12 cellular contexts compared by ENCODE assay signal in genomic region chr4:177118596-177118995, GRCh38.
DNase-seq lines count a peak whose midpoint lies in the region; ATAC-seq and TF ChIP-seq lines count a peak whose summit lies in the region.
"Had no signal": no experiment of that assay in that cellular context is flagged by ENCODE, and none has a peak within 500 bp of the region (broad histone marks: within the 10 kb centered on the region; RNA-seq: fewer than 3 reads in every experiment).

No MANE protein-coding gene starts in this region.

- H3K27me3 ChIP-seq in lower lobe of right lung (ENCODE audit: low read depth) (no peaks in the 10 kb centered on the region), Karpas-422 (ENCODE audit: low read length) (no peaks in the 10 kb centered on the region)
- H3K27me3 ChIP-seq: stomach had no signal

- H3K36me3 ChIP-seq in lower lobe of right lung (no peaks in the 10 kb centered on the region), Karpas-422 (ENCODE audit: insufficient read depth, low read length) (no peaks in the 10 kb centered on the region)
- H3K36me3 ChIP-seq: stomach had no signal

- H2AFZ ChIP-seq in Karpas-422 (ENCODE audit: low read length), result no peak overlapping the region

- H3K4me2 ChIP-seq in Karpas-422 (ENCODE audit: low read depth, low read length, poor library complexity, severe bottlenecking), result no peak overlapping the region

- H3K27ac ChIP-seq in lower lobe of right lung, result no peak overlapping the region
- H3K27ac ChIP-seq in Karpas-422 (ENCODE audit: low read length), result no peak overlapping the region
- H3K27ac ChIP-seq: stomach had no signal

- H3K4me3 ChIP-seq in lower lobe of right lung (no peak overlapping the region), Karpas-422 (ENCODE audit: low read length) (no peak overlapping the region)
- H3K4me3 ChIP-seq: stomach had no signal

- intact Hi-C loops in Right ventricle myocardium inferior (cut with DNase I), result no loop called here
- intact Hi-C loops in cardiac septum (cut with DNase I), result no loop called here
- intact Hi-C loops in lower lobe of right lung (cut with DNase I), result no loop called here

- H3K4me1 ChIP-seq in lower lobe of right lung (no peaks in the 10 kb centered on the region), Karpas-422 (ENCODE audit: low read length) (no peaks in the 10 kb centered on the region)
- H3K4me1 ChIP-seq: stomach had no signal

- TF ChIP-seq CTCF in lower lobe of right lung (IDR thresholded peaks at IDR 0.05), result no peak

- no peak for DNase-seq in Right ventricle myocardium inferior (ENCODE audit: missing footprints)
- no peak for DNase-seq in cardiac septum (ENCODE audit: low spot score)
- peak; percentile 42 for DNase-seq in epidermal melanocyte (ENCODE audit: insufficient read length, low spot score)
- no peak for DNase-seq in lower lobe of right lung
- no peak for DNase-seq in effector CD8-positive, alpha-beta T cell (lab: John Stamatoyannopoulos, UW)
- DNase-seq in Karpas-422, result no peak
- no peak for DNase-seq in NCI-H2107 treated with DMSO at 0.1 percent for 48 hours (lab: John Stamatoyannopoulos, UW; ENCODE audit: unreplicated experiment)
- DNase-seq in DMS53 (lab: John Stamatoyannopoulos, UW), result no peak
- DNase-seq: GOT3, midbrain, NCI-H774, stomach had no signal

- no peaks in the 10 kb centered on the region for H3K79me2 ChIP-seq in Karpas-422 (ENCODE audit: low read length)

- H3K9me3 ChIP-seq in lower lobe of right lung (no peaks in the 10 kb centered on the region), Karpas-422 (ENCODE audit: low read length) (no peaks in the 10 kb centered on the region)

- no peaks in the 10 kb centered on the region for H4K20me1 ChIP-seq in Karpas-422 (ENCODE audit: insufficient read depth, low read depth, low read length)

- peak; percentile 94 for ATAC-seq in Right ventricle myocardium inferior
- peak; percentile 56 to 64 for ATAC-seq in lower lobe of right lung

- H3K9me2 ChIP-seq in Karpas-422 (replicated peaks; ENCODE audit: insufficient read depth, low read length), result no peaks in the 10 kb centered on the region

- no peak overlapping the region for H3K9ac ChIP-seq in Karpas-422 (ENCODE audit: low read length)
